17 cellular contexts compared by ENCODE assay signal in genomic region chr14:26526132-26526531, GRCh38.
DNase-seq lines count a peak whose midpoint lies in the region; ATAC-seq, FAIRE-seq and TF ChIP-seq lines count a peak whose summit lies in the region.
"Had no signal": no experiment of that assay in that cellular context is flagged by ENCODE, and none has a peak within 500 bp of the region (broad histone marks: within the 10 kb centered on the region; RNA-seq: fewer than 3 reads in every experiment).

No MANE protein-coding gene starts in this region.

- FAIRE-seq in G401.6 (lab: Jason Lieb, UNC), result peak; percentile 64
- no peak for FAIRE-seq in astrocyte (lab: Jason Lieb, UNC)
- FAIRE-seq in D721Med (lab: Jason Lieb, UNC), result no peak

- H3K9me3 ChIP-seq in astrocyte (ENCODE audit: insufficient read depth, low read depth, low read length), result no peaks in the 10 kb centered on the region
- H3K9me3 ChIP-seq: Caco-2 had no signal

- H3K4me3 Mint-ChIP-seq in astrocyte (ENCODE audit: unreplicated experiment), result no peak overlapping the region
- H3K4me3 Mint-ChIP-seq: B cell; CD4-positive, CD25-positive, alpha-beta regulatory T cell; HFFc6 had no signal

- H2AFZ ChIP-seq in astrocyte (ENCODE audit: low read depth, low read length), result no peak overlapping the region
- H2AFZ ChIP-seq: PC-9 had no signal

- no peaks in the 10 kb centered on the region for H3K9me3 Mint-ChIP-seq in astrocyte (ENCODE audit: unreplicated experiment)

- DNase-seq in astrocyte (ENCODE audit: low read depth), result peak; percentile 16
- peak; percentile 88 for DNase-seq in fibroblast of peridontal ligament (ENCODE audit: extremely low read depth)
- peak; percentile 21 for DNase-seq in stromal cell of bone marrow (ENCODE audit: low read depth)
- DNase-seq in D721Med (ENCODE audit: insufficient read length, low spot score), result no peak
- DNase-seq in NCI-H1694 (lab: John Stamatoyannopoulos, UW), result no peak
- DNase-seq: Caco-2; CD4-positive, CD25-positive, alpha-beta regulatory T cell; HFFc6; KG1; NCI-H1436; NCI-H2081; NCI-H510A treated with DMSO at 0.1 percent for 48 hours; NCI-H82; PC-9 had no signal

- no peak for ATAC-seq in GM19467 (IDR thresholded peaks at IDR 0.05; ENCODE audit: unreplicated experiment)

- H3K27ac ChIP-seq in astrocyte (ENCODE audit: low read depth, low read length), result no peak overlapping the region
- H3K27ac ChIP-seq: PC-9 had no signal

- H3K36me3 ChIP-seq in astrocyte (ENCODE audit: insufficient read depth, low read length), result no peaks in the 10 kb centered on the region

- H3K27me3 Mint-ChIP-seq in astrocyte (ENCODE audit: low read depth, unreplicated experiment), result no peaks in the 10 kb centered on the region
- H3K27me3 Mint-ChIP-seq: B cell; CD4-positive, CD25-positive, alpha-beta regulatory T cell had no signal

- no peaks in the 10 kb centered on the region for H3K36me3 Mint-ChIP-seq in astrocyte (ENCODE audit: low read depth, unreplicated experiment)
- H3K36me3 Mint-ChIP-seq: CD4-positive, CD25-positive, alpha-beta regulatory T cell had no signal

- H3K27ac Mint-ChIP-seq in astrocyte (ENCODE audit: unreplicated experiment), result no peak overlapping the region
- H3K27ac Mint-ChIP-seq: B cell; CD4-positive, CD25-positive, alpha-beta regulatory T cell; HFFc6 had no signal

- TF ChIP-seq CTCF in astrocyte (IDR thresholded peaks at IDR 0.05; ENCODE audit: insufficient read depth, low read depth, low read length) (no peak), D721Med (IDR thresholded peaks at IDR 0.05; ENCODE audit: insufficient read depth, missing control alignments) (no peak)

- H3K4me1 Mint-ChIP-seq in astrocyte (ENCODE audit: low read depth, unreplicated experiment), result peaks cover 9% of the 10 kb centered on the region
- H3K4me1 Mint-ChIP-seq: B cell; CD4-positive, CD25-positive, alpha-beta regulatory T cell had no signal

- H4K20me1 ChIP-seq in astrocyte (ENCODE audit: insufficient read depth, low read length), result no peaks in the 10 kb centered on the region

- no peak overlapping the region for H3K4me3 ChIP-seq in astrocyte (ENCODE audit: insufficient read depth, low read depth, low read length)
- H3K4me3 ChIP-seq: PC-9 had no signal

- H3K27me3 ChIP-seq in astrocyte (ENCODE audit: insufficient read depth, low read length), result no peaks in the 10 kb centered on the region

- H3K4me2 ChIP-seq in astrocyte (ENCODE audit: low read length), result no peak overlapping the region
- H3K4me2 ChIP-seq: PC-9 had no signal

- H3K4me1 ChIP-seq in astrocyte (ENCODE audit: insufficient read depth, low read length), result peaks cover 5% of the 10 kb centered on the region
- H3K4me1 ChIP-seq: Caco-2 had no signal

- H3K9ac ChIP-seq in astrocyte (ENCODE audit: low read length), result no peak overlapping the region

- H3K79me2 ChIP-seq in astrocyte (ENCODE audit: insufficient read depth, low read length), result no peaks in the 10 kb centered on the region

Comparison
In these comparisons a context has a peak if more than half of its experiments do, and no peak if none do; other contexts are left out.
1. DNase-seq: peak in astrocyte (single experiment), fibroblast of peridontal ligament (single experiment) and stromal cell of bone marrow (single experiment); none in D721Med (single experiment) and NCI-H1694 (single experiment).